27 cellular contexts compared by ENCODE assay signal in genomic region chr17:170130-170654, GRCh38. TPM values are rescaled to one million over a fixed set of nuclear protein-coding genes. Genes with fewer than 3 reads are reported as not detected.
DNase-seq lines count a peak whose midpoint lies in the region; ATAC-seq, FAIRE-seq and TF ChIP-seq lines count a peak whose summit lies in the region.
"Had no signal": no experiment of that assay in that cellular context is flagged by ENCODE, and none has a peak within 500 bp of the region (broad histone marks: within the 10 kb centered on the region; RNA-seq: fewer than 3 reads in every experiment).

No MANE protein-coding gene starts in this region.

- H2BK5ac ChIP-seq in neuronal stem cell (ENCODE audit: low read length) = peak overlapping the region; percentile 62

- peak overlapping the region; percentile 81 for H2BK15ac ChIP-seq in neuronal stem cell (ENCODE audit: low read length)

- no peak overlapping the region for H2AFZ ChIP-seq in neuronal stem cell (ENCODE audit: low read length)
- H2AFZ ChIP-seq: GM23248 had no signal

- in situ Hi-C loops in Panc1 (cut with HindIII; ENCODE audit: low pct_unique_long_range_greater_than_20kb, low sequenced_read_pairs) = no loop called here

- no peaks in the 10 kb centered on the region for H3K9me3 ChIP-seq in Panc1 (ENCODE audit: control insufficient read depth, insufficient read depth, low read depth, low read length)
- H3K9me3 ChIP-seq in neuronal stem cell (replicated peaks in 1 of 2; ENCODE audit: control insufficient read depth in 2 of 2, insufficient read depth in 1 of 2, low read depth in 1 of 2, low read length in 2 of 2) = no peaks in the 10 kb centered on the region
- no peaks in the 10 kb centered on the region for H3K9me3 ChIP-seq in aorta (ENCODE audit: control insufficient read depth, low read length)
- H3K9me3 ChIP-seq: BE2C, Caco-2 had no signal

- no peaks in the 10 kb centered on the region for H3K9me3 Mint-ChIP-seq in stimulated activated naive CD8-positive, alpha-beta T cell treated with anti-CD3 and anti-CD28 coated beads, Interleukin-15, amount 100 ng/mL, for 72 hours
- H3K9me3 Mint-ChIP-seq: CD4-positive, alpha-beta T cell; HFFc6 had no signal

- TF ChIP-seq CTCF in Panc1 (IDR thresholded peaks at IDR 0.05) = no peak

- no peak overlapping the region for H3K4me3 ChIP-seq in Panc1 (ENCODE audit: low read depth in 2 of 2, low read length in 2 of 2)
- H3K4me3 ChIP-seq in neuronal stem cell (ENCODE audit: low read length in 2 of 2) = no peak overlapping the region
- no peak overlapping the region for H3K4me3 ChIP-seq in aorta (ENCODE audit: low read length in 2 of 2)
- H3K4me3 ChIP-seq: GM23248, K562 had no signal

- no peak overlapping the region for H3K4ac ChIP-seq in neuronal stem cell (ENCODE audit: low read length)

- H3K27me3 ChIP-seq in Panc1 (ENCODE audit: control insufficient read depth, insufficient read depth, low read length) (no peaks in the 10 kb centered on the region), neuronal stem cell (ENCODE audit: control insufficient read depth in 3 of 3, insufficient read depth in 3 of 3, low read depth in 1 of 3, low read length in 3 of 3) (peaks cover 0 to 30% (median 0%) of the 10 kb centered on the region in 3 experiments), aorta (ENCODE audit: control insufficient read depth in 1 of 2, insufficient read depth in 2 of 2, low read length in 1 of 2) (no peaks in the 10 kb centered on the region)
- H3K27me3 ChIP-seq: BE2C had no signal

- H3K4me3 Mint-ChIP-seq in stimulated activated naive CD8-positive, alpha-beta T cell treated with anti-CD3 and anti-CD28 coated beads, Interleukin-15, amount 100 ng/mL, for 72 hours = no peak overlapping the region
- H3K4me3 Mint-ChIP-seq: CD4-positive, alpha-beta T cell; HFFc6 had no signal

- H3K27ac ChIP-seq in Panc1 (ENCODE audit: low read length) (no peak overlapping the region), neuronal stem cell (replicated peaks; ENCODE audit: low read length) (no peak overlapping the region), aorta (ENCODE audit: low read depth in 1 of 2, low read length in 2 of 2) (no peak overlapping the region)
- H3K27ac ChIP-seq: GM23248, HL-60 had no signal

- H3K18ac ChIP-seq in neuronal stem cell (ENCODE audit: low read length) = peak overlapping the region; percentile 71

- POLR2A ChIA-PET in Panc1 (lab: Charles Lee) = no interaction called here

- H3K14ac ChIP-seq in neuronal stem cell (ENCODE audit: low read length) = peak overlapping the region; percentile 94

- BruUV-seq in Panc1 (replicated peaks; lab: Mats Ljungman, UMichigan) = no TSS peak

- H3K9ac ChIP-seq in neuronal stem cell (ENCODE audit: low read depth, low read length, poor library complexity) = peak overlapping the region; percentile 12
- H3K9ac ChIP-seq: GM23248 had no signal

- ATAC-seq in stimulated activated naive CD8-positive, alpha-beta T cell treated with anti-CD3 and anti-CD28 coated beads, Interleukin-15, Interleukin-2, amounts not matched to agents 100 U/mL and 50 U/mL, for 24 hours = peak; percentile 6
- ATAC-seq in stimulated activated naive CD8-positive, alpha-beta T cell treated with anti-CD3 and anti-CD28 coated beads, Interleukin-15, amount 100 ng/mL, for 72 hours = no peak
- ATAC-seq in Panc1 = 0 out of 2 replicates have a peak, but pooled peaks have one; percentile 42
- peak; percentile 19 for ATAC-seq in aorta (ENCODE audit: low FRiP score)
- ATAC-seq: K562 had no signal

- H2BK120ac ChIP-seq in neuronal stem cell (ENCODE audit: low read depth, low read length) = no peak overlapping the region

- CTCF ChIA-PET in Panc1 (lab: Charles Lee) = no interaction called here

- H3K4me1 ChIP-seq in Panc1 (ENCODE audit: control insufficient read depth, insufficient read depth, low read length) = no peaks in the 10 kb centered on the region
- no peaks in the 10 kb centered on the region for H3K4me1 ChIP-seq in neuronal stem cell (ENCODE audit: control insufficient read depth in 2 of 2, insufficient read depth in 1 of 2, low read depth in 1 of 2, low read length in 2 of 2)
- no peaks in the 10 kb centered on the region for H3K4me1 ChIP-seq in aorta (ENCODE audit: control insufficient read depth in 1 of 2, insufficient read depth in 2 of 2, low read length in 2 of 2)
- H3K4me1 ChIP-seq: BE2C, Caco-2 had no signal

- peak overlapping the region; percentile 96 for H2AK5ac ChIP-seq in neuronal stem cell (ENCODE audit: low read depth, low read length)

- no peak for TF ChIP-seq POLR2A in GM12892 (IDR thresholded peaks at IDR 0.05; ENCODE audit: low read depth, low read length)

- H4K91ac ChIP-seq in neuronal stem cell (ENCODE audit: low read depth, low read length, poor library complexity) = no peak overlapping the region

- no peak overlapping the region for H4K8ac ChIP-seq in neuronal stem cell (ENCODE audit: low read depth, low read length)

- DNase-seq in stimulated activated naive CD8-positive, alpha-beta T cell treated with anti-CD3 and anti-CD28 coated beads, Interleukin-15, Interleukin-2, amounts not matched to agents 100 U/mL and 50 U/mL, for 24 hours = no peak
- DNase-seq in stimulated activated naive CD8-positive, alpha-beta T cell treated with anti-CD3 and anti-CD28 coated beads, Interleukin-15, amount 100 ng/mL, for 72 hours = no peak
- DNase-seq in Panc1 (ENCODE audit: low read depth, low spot score) (no peak), neuronal stem cell (ENCODE audit: low spot score) (no peak), aorta (no peak), GM12892 (ENCODE audit: insufficient read length) (no peak), SW 1271 (lab: John Stamatoyannopoulos, UW) (no peak), T-helper 1 cell (no peak)
- DNase-seq: ACHN; BE2C; C1 segment of cervical spinal cord; Caco-2; CD4-positive, alpha-beta T cell; GM23248; HCEC 1CT; HFFc6; IMR-90 had no signal

- no peak overlapping the region for H3K4me2 ChIP-seq in neuronal stem cell (ENCODE audit: insufficient read depth, low read length, poor library complexity, severe bottlenecking)

- intact Hi-C loops in Panc1 (cut with micrococcal nuclease; ENCODE audit: unreplicated experiment) (no loop called here), aorta (cut with DNase I) (no loop called here)

- H3K36me3 ChIP-seq in Panc1 (ENCODE audit: control insufficient read depth, insufficient read depth, low read length) (no peaks in the 10 kb centered on the region), neuronal stem cell (replicated peaks in 1 of 2; ENCODE audit: control insufficient read depth in 2 of 2, insufficient read depth in 2 of 2, low read length in 2 of 2) (no peaks in the 10 kb centered on the region), aorta (ENCODE audit: control insufficient read depth in 1 of 2, insufficient read depth in 2 of 2, low read length in 1 of 2) (no peaks in the 10 kb centered on the region)
- H3K36me3 ChIP-seq: BE2C had no signal

- H3K27ac Mint-ChIP-seq in stimulated activated naive CD8-positive, alpha-beta T cell treated with anti-CD3 and anti-CD28 coated beads, Interleukin-15, amount 100 ng/mL, for 72 hours = no peak overlapping the region
- H3K27ac Mint-ChIP-seq: CD4-positive, alpha-beta T cell; HFFc6 had no signal

- H3K79me1 ChIP-seq in neuronal stem cell (ENCODE audit: low read depth, low read length) = no peaks in the 10 kb centered on the region

- H3K27me3 Mint-ChIP-seq in stimulated activated naive CD8-positive, alpha-beta T cell treated with anti-CD3 and anti-CD28 coated beads, Interleukin-15, amount 100 ng/mL, for 72 hours = peaks cover 8% of the 10 kb centered on the region

- no CpG with 5 or more reads among the region's 6 CpGs for WGBS in neuronal stem cell (ENCODE audit: extremely low coverage in 2 of 2, insufficient read length in 2 of 2, insufficient replicate concordance in 1 of 2), 2 donors
- 94 to 95% methylated on average over 6 of the region's 6 CpGs for WGBS in aorta, 2 donors

- FAIRE-seq in GM12892 (lab: Jason Lieb, UNC) = no peak
- FAIRE-seq: D721Med, G401.6, GM12891, GM18507, GM19239, K562 had no signal

- H3K4me1 Mint-ChIP-seq in stimulated activated naive CD8-positive, alpha-beta T cell treated with anti-CD3 and anti-CD28 coated beads, Interleukin-15, amount 100 ng/mL, for 72 hours = peaks cover 9% of the 10 kb centered on the region

- peak overlapping the region; percentile 85 for H3K23ac ChIP-seq in neuronal stem cell (ENCODE audit: low read depth, low read length, poor library complexity)

- peak overlapping the region; percentile 75 for H2BK12ac ChIP-seq in neuronal stem cell (ENCODE audit: low read length)

RNA-seq across cellular contexts. Expression of gene DOC2B, which starts 11.3 kb away (rescaled TPM):
- 1.5 TPM for total RNA-seq in Panc1 (2021; ENCODE audit: unreplicated experiment)
- polyA plus RNA-seq in Panc1 (2012; ENCODE audit: insufficient read length) = 2.3 TPM
- polyA plus RNA-seq in neuronal stem cell (2013, experiment 1 of 2) = 5.0 TPM
- 4.9 TPM for polyA plus RNA-seq in neuronal stem cell (2013, experiment 2 of 2)
- 10 to 100 TPM; 16.3 to 35.3 TPM for total RNA-seq in aorta
- polyA plus RNA-seq in aorta = under 1 TPM; 0.13 to 0.15 TPM
- not detected for polyA plus RNA-seq in GM12892 (2012; ENCODE audit: missing spikeins)
- total RNA-seq: Caco-2, GM23248, H4, HFFc6, HT1080, IMR-90 had no signal
- polyA plus RNA-seq: IMR-90, K562 had no signal

RNA-seq across cellular contexts. Expression of gene SCGB1C2, which starts 32.8 kb away (rescaled TPM):
- total RNA-seq in Panc1 (2021; ENCODE audit: unreplicated experiment) = not detected
- not detected for polyA plus RNA-seq in Panc1 (2012; ENCODE audit: insufficient read length)
- polyA plus RNA-seq in neuronal stem cell (2013, experiment 1 of 2) = not detected
- polyA plus RNA-seq in neuronal stem cell (2013, experiment 2 of 2) = not detected
- total RNA-seq in aorta = not detected
- polyA plus RNA-seq in aorta = not detected
- polyA plus RNA-seq in GM12892 (2012; ENCODE audit: missing spikeins) = not detected
- total RNA-seq: A172; Caco-2; CD4-positive, alpha-beta T cell; GM23248; H4; HFFc6; HT1080; IMR-90; K562 had no signal
- polyA plus RNA-seq: GM23248, IMR-90, K562 had no signal
